ENCODE assay signal across 16 cellular contexts in the genomic region with DNA sequence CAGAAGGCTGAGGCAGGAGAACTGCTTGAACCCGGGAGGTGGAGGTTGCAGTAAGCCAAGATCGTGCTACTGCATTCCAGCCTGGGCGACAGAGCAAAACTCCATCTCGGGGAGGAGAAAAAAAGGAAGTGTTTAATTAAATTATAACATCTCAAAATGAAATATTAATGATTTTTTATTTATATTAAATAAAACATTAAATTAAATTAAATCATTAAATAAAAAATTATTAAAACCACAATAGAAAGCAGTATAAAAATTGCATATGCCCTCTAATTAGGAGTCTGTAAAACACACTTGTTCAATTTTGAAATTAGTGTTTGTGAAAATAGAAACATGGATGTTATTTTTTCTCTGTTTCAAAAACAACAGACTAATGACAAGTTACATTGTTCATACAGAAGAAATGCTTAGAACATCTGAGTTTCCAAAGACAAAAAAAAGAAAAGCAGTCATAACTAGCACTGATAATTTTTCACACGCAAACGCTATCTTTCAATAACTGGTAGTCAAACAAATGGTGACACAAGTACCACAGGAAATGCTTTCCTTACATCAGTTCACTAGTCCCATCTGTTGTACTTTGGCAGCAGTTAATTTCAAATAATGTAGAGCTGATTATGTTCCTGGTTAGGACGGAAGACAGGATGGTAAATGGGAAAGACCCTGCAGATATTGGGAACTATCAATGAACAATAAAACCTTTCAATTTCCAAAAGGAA. TPM values are rescaled to one million over a fixed set of nuclear protein-coding genes. Genes with fewer than 3 reads are reported as not detected.
A peak's percentile ranks its signal among the peaks of the same experiment; 100 is the strongest.
DNase-seq lines count a peak whose midpoint lies in the region; ATAC-seq, FAIRE-seq and TF ChIP-seq lines count a peak whose summit lies in the region.
"Had no signal": no experiment of that assay in that cellular context is flagged by ENCODE, and none has a peak within 500 bp of the region (broad histone marks: within the 10 kb centered on the region; RNA-seq: fewer than 3 reads in every experiment).

No MANE protein-coding gene starts in this region.

- H3K4me3 ChIP-seq in fibroblast of pulmonary artery (replicated peaks; ENCODE audit: low read depth, low read length) (no peak overlapping the region), neuronal stem cell (ENCODE audit: low read length in 2 of 2) (no peak overlapping the region)
- H3K4me3 ChIP-seq: SJCRH30 had no signal

- no peak overlapping the region for H3K4me3 Mint-ChIP-seq in T-helper 17 cell
- H3K4me3 Mint-ChIP-seq: CD4-positive, alpha-beta T cell had no signal

- H3K4me1 ChIP-seq in neuronal stem cell (ENCODE audit: control insufficient read depth in 2 of 2, insufficient read depth in 1 of 2, low read depth in 1 of 2, low read length in 2 of 2): no peaks in the 10 kb centered on the region
- H3K4me1 ChIP-seq: SJCRH30 had no signal

- no peak for ATAC-seq in T-helper 17 cell

- H3K27me3 Mint-ChIP-seq in T-helper 17 cell: no peaks in the 10 kb centered on the region
- H3K27me3 Mint-ChIP-seq: CD4-positive, alpha-beta T cell had no signal

- H3K23ac ChIP-seq in neuronal stem cell (ENCODE audit: low read depth, low read length, poor library complexity): no peak overlapping the region

- H3K4ac ChIP-seq in neuronal stem cell (ENCODE audit: low read length): no peak overlapping the region

- H4K91ac ChIP-seq in neuronal stem cell (ENCODE audit: low read depth, low read length, poor library complexity): no peak overlapping the region

- H2BK15ac ChIP-seq in neuronal stem cell (ENCODE audit: low read length): no peak overlapping the region

- no peak overlapping the region for H2BK12ac ChIP-seq in neuronal stem cell (ENCODE audit: low read length)

- no peak overlapping the region for H3K27ac ChIP-seq in neuronal stem cell (replicated peaks; ENCODE audit: low read length)
- H3K27ac ChIP-seq: SJCRH30 had no signal

- no peak overlapping the region for H3K14ac ChIP-seq in neuronal stem cell (ENCODE audit: low read length)

- no peak overlapping the region for H2AK5ac ChIP-seq in neuronal stem cell (ENCODE audit: low read depth, low read length)

- no peak overlapping the region for H4K8ac ChIP-seq in neuronal stem cell (ENCODE audit: low read depth, low read length)

- no peak overlapping the region for H2AFZ ChIP-seq in neuronal stem cell (ENCODE audit: low read length)

- no peak for TF ChIP-seq CTCF in D721Med (IDR thresholded peaks at IDR 0.05; ENCODE audit: insufficient read depth, missing control alignments)
- TF ChIP-seq CTCF in fibroblast of pulmonary artery (IDR thresholded peaks at IDR 0.05; ENCODE audit: low read length, missing control alignments): no peak

- DNase-seq in D721Med (ENCODE audit: insufficient read length, low spot score) (no peak), GM19239 (ENCODE audit: insufficient read length, low spot score) (no peak), T-helper 17 cell (no peak), fibroblast of pulmonary artery (ENCODE audit: low read depth) (peak; percentile 23), neuronal stem cell (ENCODE audit: low spot score) (no peak), HuH-7 (ENCODE audit: low spot score) (no peak), NCI-H526 (lab: John Stamatoyannopoulos, UW) (no peak)
- no peak for DNase-seq in activated CD4-positive, alpha-beta T cell treated with anti-CD3 and anti-CD28 coated beads for 48 hours
- DNase-seq: ACHN; CD4-positive, alpha-beta T cell; HCEC 1CT; NCI-H1436 treated with DMSO at 0.1 percent for 48 hours; OCI-M1; RPMI8226; SJCRH30; SW 1271 had no signal

- no peak overlapping the region for H3K18ac ChIP-seq in neuronal stem cell (ENCODE audit: low read length)

- no peak overlapping the region for H3K4me2 ChIP-seq in neuronal stem cell (ENCODE audit: insufficient read depth, low read length, poor library complexity, severe bottlenecking)

- no peaks in the 10 kb centered on the region for H3K79me1 ChIP-seq in neuronal stem cell (ENCODE audit: low read depth, low read length)

- H3K9ac ChIP-seq in neuronal stem cell (ENCODE audit: low read depth, low read length, poor library complexity): no peak overlapping the region

- no CpG with 5 or more reads among the region's 7 CpGs for WGBS in neuronal stem cell (ENCODE audit: extremely low coverage in 2 of 2, insufficient read length in 2 of 2, insufficient replicate concordance in 1 of 2), 2 donors

- H3K27ac Mint-ChIP-seq in T-helper 17 cell: peak overlapping the region; percentile 67
- H3K27ac Mint-ChIP-seq: CD4-positive, alpha-beta T cell had no signal

- no peaks in the 10 kb centered on the region for H3K36me3 Mint-ChIP-seq in T-helper 17 cell (ENCODE audit: low read depth)

- H2BK5ac ChIP-seq in neuronal stem cell (ENCODE audit: low read length): no peak overlapping the region

- FAIRE-seq in D721Med (lab: Jason Lieb, UNC): peak; percentile 16
- peak; percentile 23 for FAIRE-seq in GM19239 (lab: Jason Lieb, UNC)

- H3K9me3 ChIP-seq in T-helper 17 cell (ENCODE audit: control insufficient read depth, low read length, poor library complexity, severe bottlenecking) (no peaks in the 10 kb centered on the region), neuronal stem cell (replicated peaks in 1 of 2; ENCODE audit: control insufficient read depth in 2 of 2, insufficient read depth in 1 of 2, low read depth in 1 of 2, low read length in 2 of 2) (no peaks in the 10 kb centered on the region)
- H3K9me3 ChIP-seq: SJCRH30 had no signal

- H3K4me1 Mint-ChIP-seq in T-helper 17 cell: peaks cover 23% of the 10 kb centered on the region

- H3K27me3 ChIP-seq in neuronal stem cell (ENCODE audit: control insufficient read depth in 3 of 3, insufficient read depth in 3 of 3, low read depth in 1 of 3, low read length in 3 of 3): no peaks in the 10 kb centered on the region
- H3K27me3 ChIP-seq: SJCRH30 had no signal

- H2BK120ac ChIP-seq in neuronal stem cell (ENCODE audit: low read depth, low read length): no peak overlapping the region

- H3K36me3 ChIP-seq in neuronal stem cell (replicated peaks in 1 of 2; ENCODE audit: control insufficient read depth in 2 of 2, insufficient read depth in 2 of 2, low read length in 2 of 2): no peaks in the 10 kb centered on the region
- H3K36me3 ChIP-seq: SJCRH30 had no signal

RNA-seq across cellular contexts. Expression of a gene that starts 54.9 kb away (rescaled TPM):
- 10 to 100 TPM; 54.3 to 60.9 TPM for total RNA-seq in T-helper 17 cell
- 7.0 TPM for polyA plus RNA-seq in neuronal stem cell (2013, experiment 1 of 2)
- polyA plus RNA-seq in neuronal stem cell (2013, experiment 2 of 2): 7.8 TPM
